ENCODE assay signal across 1 cellular context in the genomic region with DNA sequence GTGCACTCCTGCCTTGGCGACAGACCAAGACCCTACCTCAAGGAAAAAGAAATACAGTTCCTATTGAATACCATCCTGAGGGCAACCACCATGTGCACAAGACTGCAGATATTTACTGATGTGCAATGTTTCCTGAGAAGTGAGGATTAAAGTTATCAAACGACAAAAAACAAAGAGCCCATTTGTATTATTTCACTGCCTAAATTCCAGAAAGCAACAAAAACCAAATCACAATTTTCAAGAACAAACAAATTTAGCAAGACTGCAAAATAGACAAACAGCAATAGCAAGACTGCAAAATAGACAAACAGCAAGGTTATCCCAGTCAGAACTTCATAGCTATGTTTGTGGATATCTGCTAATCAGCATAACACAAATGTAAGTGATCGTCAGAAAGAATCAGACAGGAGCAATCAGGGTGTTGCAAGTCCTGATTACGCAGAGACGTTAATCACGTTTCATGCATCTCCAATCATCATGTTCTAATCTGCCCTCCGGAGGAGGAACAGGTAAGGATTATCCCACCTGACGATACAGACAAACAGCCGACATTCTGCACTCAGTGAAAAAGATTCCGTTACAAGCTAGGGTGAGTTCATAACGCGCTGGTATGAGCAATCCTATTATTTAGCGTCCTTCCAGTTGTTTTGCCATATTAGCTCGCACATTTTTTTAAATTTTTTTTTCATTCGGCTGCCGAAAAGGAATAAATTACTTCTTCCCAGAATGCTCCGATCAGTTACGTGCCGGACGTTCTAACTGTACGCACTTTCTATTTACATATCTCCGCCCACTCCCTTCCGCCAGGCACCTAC.
TF ChIP-seq lines count a peak whose summit lies in the region.

No MANE protein-coding gene starts in this region.

TF ChIP-seq in HEK293, 187 proteins besides CTCF, POLR2A, EP300 and RAD21 (continued from another document and continues in another):
- TF ChIP-seq HIC1 (tag by site-specific recombination; IDR thresholded peaks at IDR 0.05) (peak; percentile 65; the same call in 1 of the 2 replicates), ZNF548 (tag by site-specific recombination; IDR thresholded peaks at IDR 0.05) (no peak), ZNF10 (tag by site-specific recombination; IDR thresholded peaks at IDR 0.05) (peak; percentile 88), YY2 (tag by site-specific recombination; IDR thresholded peaks at IDR 0.05) (no peak), ZSCAN16 (tag by site-specific recombination; IDR thresholded peaks at IDR 0.05) (no peak), SCRT2 (tag by site-specific recombination; IDR thresholded peaks at IDR 0.05) (peak; percentile 99), GLIS1 (tag by site-specific recombination; IDR thresholded peaks at IDR 0.05) (peak; percentile 37; the same call in 1 of the 2 replicates), BCL11B (tag by site-specific recombination; IDR thresholded peaks at IDR 0.05; ENCODE audit: low read depth) (peak; percentile 64; the same call in 1 of the 2 replicates), ZNF677 (tag by site-specific recombination; IDR thresholded peaks at IDR 0.05) (no peak), ZNF692 (tag by site-specific recombination; IDR thresholded peaks at IDR 0.05) (peak; percentile 21; the same call in 1 of the 2 replicates), ZNF707 (tag by site-specific recombination; IDR thresholded peaks at IDR 0.05) (no peak), ZNF19 (tag by site-specific recombination; IDR thresholded peaks at IDR 0.05; ENCODE audit: low read depth) (no peak), ZFHX2 (tag by site-specific recombination; conservative IDR thresholded peaks at IDR 0.05) (peak; percentile 42; the same call in 1 of the 2 replicates), ZNF391 (tag by site-specific recombination; IDR thresholded peaks at IDR 0.05; ENCODE audit: borderline replicate concordance, low read depth) (no peak), ZNF623 (tag by site-specific recombination; IDR thresholded peaks at IDR 0.05) (peak; percentile 26), ZNF654 (tag by site-specific recombination; IDR thresholded peaks at IDR 0.05; ENCODE audit: low read depth) (0 out of 2 replicates have a peak, but pooled peaks have one; percentile 2), ZNF776 (tag by site-specific recombination; IDR thresholded peaks at IDR 0.05; ENCODE audit: borderline replicate concordance) (no peak), TRIM28 (IDR thresholded peaks at IDR 0.05; ENCODE audit: borderline replicate concordance, low read length) (peak; percentile 86; the same call in 1 of the 2 replicates), HOXA7 (CRISPR knock-in tag; IDR thresholded peaks at IDR 0.05; ENCODE audit: borderline replicate concordance) (no peak), ZNF843 (tag by site-specific recombination; IDR thresholded peaks at IDR 0.05) (peak; percentile 90), ZNF639 (tag by site-specific recombination; IDR thresholded peaks at IDR 0.05) (peak; percentile 94), ZNF239 (tag by site-specific recombination; IDR thresholded peaks at IDR 0.05) (no peak), ZFP41 (tag by site-specific recombination; IDR thresholded peaks at IDR 0.05; ENCODE audit: borderline replicate concordance) (no peak), ZNF791 (tag by site-specific recombination; IDR thresholded peaks at IDR 0.05) (no peak), ZNF366 (tag by site-specific recombination; conservative IDR thresholded peaks at IDR 0.05) (peak; percentile 100), ZNF610 (tag by site-specific recombination; IDR thresholded peaks at IDR 0.05; ENCODE audit: borderline replicate concordance) (peak; percentile 55; the same call in 1 of the 2 replicates), ZNF571 (tag by site-specific recombination; IDR thresholded peaks at IDR 0.05) (no peak), PBX3 (CRISPR knock-in tag; IDR thresholded peaks at IDR 0.05) (no peak), ZNF18 (tag by site-specific recombination; IDR thresholded peaks at IDR 0.05) (peak; percentile 87), ZNF175 (tag by site-specific recombination; IDR thresholded peaks at IDR 0.05) (no peak)
- TF ChIP-seq, protein P1, sequence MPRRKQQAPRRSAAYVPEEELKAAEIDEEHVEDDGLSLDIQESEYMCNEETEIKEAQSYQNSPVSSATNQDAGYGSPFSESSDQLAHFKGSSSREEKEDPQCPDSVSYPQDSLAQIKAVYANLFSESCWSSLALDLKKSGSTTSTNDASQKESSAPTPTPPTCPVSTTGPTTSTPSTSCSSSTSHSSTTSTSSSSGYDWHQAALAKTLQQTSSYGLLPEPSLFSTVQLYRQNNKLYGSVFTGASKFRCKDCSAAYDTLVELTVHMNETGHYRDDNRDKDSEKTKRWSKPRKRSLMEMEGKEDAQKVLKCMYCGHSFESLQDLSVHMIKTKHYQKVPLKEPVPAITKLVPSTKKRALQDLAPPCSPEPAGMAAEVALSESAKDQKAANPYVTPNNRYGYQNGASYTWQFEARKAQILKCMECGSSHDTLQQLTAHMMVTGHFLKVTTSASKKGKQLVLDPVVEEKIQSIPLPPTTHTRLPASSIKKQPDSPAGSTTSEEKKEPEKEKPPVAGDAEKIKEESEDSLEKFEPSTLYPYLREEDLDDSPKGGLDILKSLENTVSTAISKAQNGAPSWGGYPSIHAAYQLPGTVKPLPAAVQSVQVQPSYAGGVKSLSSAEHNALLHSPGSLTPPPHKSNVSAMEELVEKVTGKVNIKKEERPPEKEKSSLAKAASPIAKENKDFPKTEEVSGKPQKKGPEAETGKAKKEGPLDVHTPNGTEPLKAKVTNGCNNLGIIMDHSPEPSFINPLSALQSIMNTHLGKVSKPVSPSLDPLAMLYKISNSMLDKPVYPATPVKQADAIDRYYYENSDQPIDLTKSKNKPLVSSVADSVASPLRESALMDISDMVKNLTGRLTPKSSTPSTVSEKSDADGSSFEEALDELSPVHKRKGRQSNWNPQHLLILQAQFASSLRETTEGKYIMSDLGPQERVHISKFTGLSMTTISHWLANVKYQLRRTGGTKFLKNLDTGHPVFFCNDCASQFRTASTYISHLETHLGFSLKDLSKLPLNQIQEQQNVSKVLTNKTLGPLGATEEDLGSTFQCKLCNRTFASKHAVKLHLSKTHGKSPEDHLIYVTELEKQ (tag by site-specific recombination; IDR thresholded peaks at IDR 0.05; ENCODE audit: borderline replicate concordance): peak; percentile 97
- TF ChIP-seq, protein P2, sequence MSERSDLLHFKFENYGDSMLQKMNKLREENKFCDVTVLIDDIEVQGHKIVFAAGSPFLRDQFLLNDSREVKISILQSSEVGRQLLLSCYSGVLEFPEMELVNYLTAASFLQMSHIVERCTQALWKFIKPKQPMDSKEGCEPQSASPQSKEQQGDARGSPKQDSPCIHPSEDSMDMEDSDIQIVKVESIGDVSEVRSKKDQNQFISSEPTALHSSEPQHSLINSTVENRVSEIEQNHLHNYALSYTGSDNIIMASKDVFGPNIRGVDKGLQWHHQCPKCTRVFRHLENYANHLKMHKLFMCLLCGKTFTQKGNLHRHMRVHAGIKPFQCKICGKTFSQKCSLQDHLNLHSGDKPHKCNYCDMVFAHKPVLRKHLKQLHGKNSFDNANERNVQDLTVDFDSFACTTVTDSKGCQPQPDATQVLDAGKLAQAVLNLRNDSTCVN (tag by site-specific recombination; optimal IDR thresholded peaks at IDR 0.05): peak; percentile 34
- TF ChIP-seq, protein P3, sequence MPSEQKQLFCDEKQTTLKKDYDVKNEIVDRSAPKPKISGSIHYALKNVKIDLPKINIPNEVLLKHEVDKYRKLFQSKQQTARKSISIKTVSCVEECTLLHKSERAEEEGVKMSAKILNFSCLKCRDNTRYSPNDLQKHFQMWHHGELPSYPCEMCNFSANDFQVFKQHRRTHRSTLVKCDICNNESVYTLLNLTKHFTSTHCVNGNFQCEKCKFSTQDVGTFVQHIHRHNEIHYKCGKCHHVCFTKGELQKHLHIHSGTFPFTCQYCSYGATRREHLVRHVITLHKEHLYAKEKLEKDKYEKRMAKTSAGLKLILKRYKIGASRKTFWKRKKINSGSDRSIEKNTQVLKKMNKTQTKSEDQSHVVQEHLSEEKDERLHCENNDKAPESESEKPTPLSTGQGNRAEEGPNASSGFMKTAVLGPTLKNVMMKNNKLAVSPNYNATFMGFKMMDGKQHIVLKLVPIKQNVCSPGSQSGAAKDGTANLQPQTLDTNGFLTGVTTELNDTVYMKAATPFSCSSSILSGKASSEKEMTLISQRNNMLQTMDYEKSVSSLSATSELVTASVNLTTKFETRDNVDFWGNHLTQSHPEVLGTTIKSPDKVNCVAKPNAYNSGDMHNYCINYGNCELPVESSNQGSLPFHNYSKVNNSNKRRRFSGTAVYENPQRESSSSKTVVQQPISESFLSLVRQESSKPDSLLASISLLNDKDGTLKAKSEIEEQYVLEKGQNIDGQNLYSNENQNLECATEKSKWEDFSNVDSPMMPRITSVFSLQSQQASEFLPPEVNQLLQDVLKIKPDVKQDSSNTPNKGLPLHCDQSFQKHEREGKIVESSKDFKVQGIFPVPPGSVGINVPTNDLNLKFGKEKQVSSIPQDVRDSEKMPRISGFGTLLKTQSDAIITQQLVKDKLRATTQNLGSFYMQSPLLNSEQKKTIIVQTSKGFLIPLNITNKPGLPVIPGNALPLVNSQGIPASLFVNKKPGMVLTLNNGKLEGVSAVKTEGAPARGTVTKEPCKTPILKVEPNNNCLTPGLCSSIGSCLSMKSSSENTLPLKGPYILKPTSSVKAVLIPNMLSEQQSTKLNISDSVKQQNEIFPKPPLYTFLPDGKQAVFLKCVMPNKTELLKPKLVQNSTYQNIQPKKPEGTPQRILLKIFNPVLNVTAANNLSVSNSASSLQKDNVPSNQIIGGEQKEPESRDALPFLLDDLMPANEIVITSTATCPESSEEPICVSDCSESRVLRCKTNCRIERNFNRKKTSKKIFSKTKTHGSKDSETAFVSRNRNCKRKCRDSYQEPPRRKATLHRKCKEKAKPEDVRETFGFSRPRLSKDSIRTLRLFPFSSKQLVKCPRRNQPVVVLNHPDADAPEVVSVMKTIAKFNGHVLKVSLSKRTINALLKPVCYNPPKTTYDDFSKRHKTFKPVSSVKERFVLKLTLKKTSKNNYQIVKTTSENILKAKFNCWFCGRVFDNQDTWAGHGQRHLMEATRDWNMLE (tag by site-specific recombination; conservative IDR thresholded peaks at IDR 0.05; ENCODE audit: low read depth): 0 out of 2 replicates have a peak, but pooled peaks have one; percentile 17
